ENCODE assay signal across 1 cellular context in the genomic region with DNA sequence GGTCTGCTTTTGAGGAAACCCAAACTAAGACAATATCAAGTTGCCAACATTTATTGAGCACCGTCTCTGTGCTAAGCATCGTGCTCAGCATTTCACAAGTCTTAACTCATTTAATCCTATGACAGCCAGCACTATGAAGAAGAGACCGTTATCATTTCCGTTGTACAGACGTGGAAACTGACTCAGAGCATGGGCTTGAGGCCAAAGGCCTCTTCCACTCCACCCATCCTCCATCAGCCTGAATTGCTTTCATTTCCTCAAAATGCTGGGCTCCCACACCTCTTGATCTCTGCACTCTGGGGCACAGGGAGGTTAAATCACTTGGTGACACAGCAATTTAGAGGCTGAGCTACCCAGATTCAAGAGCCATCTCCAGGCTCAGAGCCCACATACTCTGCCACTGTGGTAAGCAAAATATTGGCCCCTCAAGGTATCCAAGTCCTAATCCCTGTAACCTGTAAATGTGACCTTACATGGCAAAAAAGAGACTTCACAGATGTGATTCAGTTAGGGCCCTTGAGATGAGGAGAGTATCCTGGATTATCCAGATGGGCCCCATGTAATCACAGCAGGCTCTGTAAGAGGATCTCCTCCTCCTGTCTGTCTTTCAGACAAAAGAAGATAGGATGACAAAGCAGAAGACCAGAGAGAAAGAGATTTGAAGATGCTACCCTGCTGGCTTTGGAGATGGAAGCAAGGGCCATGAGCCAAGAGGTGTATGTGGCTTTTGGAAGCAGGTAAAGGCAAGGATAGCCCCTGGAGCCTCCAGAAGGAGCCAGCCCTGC.
TF ChIP-seq lines count a peak whose summit lies in the region.

No MANE protein-coding gene starts in this region.

TF ChIP-seq in HepG2, 621 proteins besides CTCF, POLR2A, EP300 and RAD21 (continued from another document and continues in another):
- TF ChIP-seq, protein P1, sequence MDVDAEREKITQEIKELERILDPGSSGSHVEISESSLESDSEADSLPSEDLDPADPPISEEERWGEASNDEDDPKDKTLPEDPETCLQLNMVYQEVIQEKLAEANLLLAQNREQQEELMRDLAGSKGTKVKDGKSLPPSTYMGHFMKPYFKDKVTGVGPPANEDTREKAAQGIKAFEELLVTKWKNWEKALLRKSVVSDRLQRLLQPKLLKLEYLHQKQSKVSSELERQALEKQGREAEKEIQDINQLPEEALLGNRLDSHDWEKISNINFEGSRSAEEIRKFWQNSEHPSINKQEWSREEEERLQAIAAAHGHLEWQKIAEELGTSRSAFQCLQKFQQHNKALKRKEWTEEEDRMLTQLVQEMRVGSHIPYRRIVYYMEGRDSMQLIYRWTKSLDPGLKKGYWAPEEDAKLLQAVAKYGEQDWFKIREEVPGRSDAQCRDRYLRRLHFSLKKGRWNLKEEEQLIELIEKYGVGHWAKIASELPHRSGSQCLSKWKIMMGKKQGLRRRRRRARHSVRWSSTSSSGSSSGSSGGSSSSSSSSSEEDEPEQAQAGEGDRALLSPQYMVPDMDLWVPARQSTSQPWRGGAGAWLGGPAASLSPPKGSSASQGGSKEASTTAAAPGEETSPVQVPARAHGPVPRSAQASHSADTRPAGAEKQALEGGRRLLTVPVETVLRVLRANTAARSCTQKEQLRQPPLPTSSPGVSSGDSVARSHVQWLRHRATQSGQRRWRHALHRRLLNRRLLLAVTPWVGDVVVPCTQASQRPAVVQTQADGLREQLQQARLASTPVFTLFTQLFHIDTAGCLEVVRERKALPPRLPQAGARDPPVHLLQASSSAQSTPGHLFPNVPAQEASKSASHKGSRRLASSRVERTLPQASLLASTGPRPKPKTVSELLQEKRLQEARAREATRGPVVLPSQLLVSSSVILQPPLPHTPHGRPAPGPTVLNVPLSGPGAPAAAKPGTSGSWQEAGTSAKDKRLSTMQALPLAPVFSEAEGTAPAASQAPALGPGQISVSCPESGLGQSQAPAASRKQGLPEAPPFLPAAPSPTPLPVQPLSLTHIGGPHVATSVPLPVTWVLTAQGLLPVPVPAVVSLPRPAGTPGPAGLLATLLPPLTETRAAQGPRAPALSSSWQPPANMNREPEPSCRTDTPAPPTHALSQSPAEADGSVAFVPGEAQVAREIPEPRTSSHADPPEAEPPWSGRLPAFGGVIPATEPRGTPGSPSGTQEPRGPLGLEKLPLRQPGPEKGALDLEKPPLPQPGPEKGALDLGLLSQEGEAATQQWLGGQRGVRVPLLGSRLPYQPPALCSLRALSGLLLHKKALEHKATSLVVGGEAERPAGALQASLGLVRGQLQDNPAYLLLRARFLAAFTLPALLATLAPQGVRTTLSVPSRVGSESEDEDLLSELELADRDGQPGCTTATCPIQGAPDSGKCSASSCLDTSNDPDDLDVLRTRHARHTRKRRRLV (CRISPR knock-in tag; IDR thresholded peaks at IDR 0.05): no peak
- TF ChIP-seq, protein P2, sequence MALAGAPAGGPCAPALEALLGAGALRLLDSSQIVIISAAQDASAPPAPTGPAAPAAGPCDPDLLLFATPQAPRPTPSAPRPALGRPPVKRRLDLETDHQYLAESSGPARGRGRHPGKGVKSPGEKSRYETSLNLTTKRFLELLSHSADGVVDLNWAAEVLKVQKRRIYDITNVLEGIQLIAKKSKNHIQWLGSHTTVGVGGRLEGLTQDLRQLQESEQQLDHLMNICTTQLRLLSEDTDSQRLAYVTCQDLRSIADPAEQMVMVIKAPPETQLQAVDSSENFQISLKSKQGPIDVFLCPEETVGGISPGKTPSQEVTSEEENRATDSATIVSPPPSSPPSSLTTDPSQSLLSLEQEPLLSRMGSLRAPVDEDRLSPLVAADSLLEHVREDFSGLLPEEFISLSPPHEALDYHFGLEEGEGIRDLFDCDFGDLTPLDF (CRISPR knock-in tag; IDR thresholded peaks at IDR 0.05): no peak
- TF ChIP-seq ZNF430 (CRISPR knock-in tag; IDR thresholded peaks at IDR 0.05): peak; percentile 72; the same call in 1 of the 2 replicates
- TF ChIP-seq FOXP4 (CRISPR knock-in tag; IDR thresholded peaks at IDR 0.05): peak; percentile 34
- TF ChIP-seq TP53 (CRISPR knock-in tag; conservative IDR thresholded peaks at IDR 0.05): no peak
- TF ChIP-seq E2F5 (CRISPR knock-in tag; conservative IDR thresholded peaks at IDR 0.05): no peak
- TF ChIP-seq ZNF282 (IDR thresholded peaks at IDR 0.05; ENCODE audit: partially characterized antibody): no peak
- TF ChIP-seq, protein P3, sequence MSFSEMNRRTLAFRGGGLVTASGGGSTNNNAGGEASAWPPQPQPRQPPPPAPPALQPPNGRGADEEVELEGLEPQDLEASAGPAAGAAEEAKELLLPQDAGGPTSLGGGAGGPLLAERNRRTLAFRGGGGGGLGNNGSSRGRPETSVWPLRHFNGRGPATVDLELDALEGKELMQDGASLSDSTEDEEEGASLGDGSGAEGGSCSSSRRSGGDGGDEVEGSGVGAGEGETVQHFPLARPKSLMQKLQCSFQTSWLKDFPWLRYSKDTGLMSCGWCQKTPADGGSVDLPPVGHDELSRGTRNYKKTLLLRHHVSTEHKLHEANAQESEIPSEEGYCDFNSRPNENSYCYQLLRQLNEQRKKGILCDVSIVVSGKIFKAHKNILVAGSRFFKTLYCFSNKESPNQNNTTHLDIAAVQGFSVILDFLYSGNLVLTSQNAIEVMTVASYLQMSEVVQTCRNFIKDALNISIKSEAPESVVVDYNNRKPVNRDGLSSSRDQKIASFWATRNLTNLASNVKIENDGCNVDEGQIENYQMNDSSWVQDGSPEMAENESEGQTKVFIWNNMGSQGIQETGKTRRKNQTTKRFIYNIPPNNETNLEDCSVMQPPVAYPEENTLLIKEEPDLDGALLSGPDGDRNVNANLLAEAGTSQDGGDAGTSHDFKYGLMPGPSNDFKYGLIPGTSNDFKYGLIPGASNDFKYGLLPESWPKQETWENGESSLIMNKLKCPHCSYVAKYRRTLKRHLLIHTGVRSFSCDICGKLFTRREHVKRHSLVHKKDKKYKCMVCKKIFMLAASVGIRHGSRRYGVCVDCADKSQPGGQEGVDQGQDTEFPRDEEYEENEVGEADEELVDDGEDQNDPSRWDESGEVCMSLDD (CRISPR knock-in tag; IDR thresholded peaks at IDR 0.05; ENCODE audit: borderline replicate concordance): 0 out of 2 replicates have a peak, but pooled peaks have one; percentile 24
- no peak for TF ChIP-seq ZSCAN12 (CRISPR knock-in tag; IDR thresholded peaks at IDR 0.05)
- TF ChIP-seq HMGA1 (CRISPR knock-in tag; conservative IDR thresholded peaks at IDR 0.05): no peak
- TF ChIP-seq HCFC1 (IDR thresholded peaks at IDR 0.05; ENCODE audit: low read depth, low read length): no peak
- TF ChIP-seq, protein P4, sequence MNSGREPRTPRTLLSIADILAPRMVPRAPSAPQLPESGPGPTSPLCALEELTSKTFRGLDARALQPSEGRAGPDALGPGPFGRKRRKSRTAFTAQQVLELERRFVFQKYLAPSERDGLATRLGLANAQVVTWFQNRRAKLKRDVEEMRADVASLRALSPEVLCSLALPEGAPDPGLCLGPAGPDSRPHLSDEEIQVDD (CRISPR knock-in tag; IDR thresholded peaks at IDR 0.05; ENCODE audit: borderline replicate concordance): no peak
- no peak for TF ChIP-seq ONECUT2 (CRISPR knock-in tag; IDR thresholded peaks at IDR 0.05)
- TF ChIP-seq SMC3 (IDR thresholded peaks at IDR 0.05; ENCODE audit: low read length): no peak
- no peak for TF ChIP-seq ZNF30 (CRISPR knock-in tag; IDR thresholded peaks at IDR 0.05)
- no peak for TF ChIP-seq DBP (CRISPR knock-in tag; IDR thresholded peaks at IDR 0.05; ENCODE audit: not compliant biosample characterization)
- no peak for TF ChIP-seq ZSCAN29 (CRISPR knock-in tag; conservative IDR thresholded peaks at IDR 0.05)
- TF ChIP-seq, protein P5, sequence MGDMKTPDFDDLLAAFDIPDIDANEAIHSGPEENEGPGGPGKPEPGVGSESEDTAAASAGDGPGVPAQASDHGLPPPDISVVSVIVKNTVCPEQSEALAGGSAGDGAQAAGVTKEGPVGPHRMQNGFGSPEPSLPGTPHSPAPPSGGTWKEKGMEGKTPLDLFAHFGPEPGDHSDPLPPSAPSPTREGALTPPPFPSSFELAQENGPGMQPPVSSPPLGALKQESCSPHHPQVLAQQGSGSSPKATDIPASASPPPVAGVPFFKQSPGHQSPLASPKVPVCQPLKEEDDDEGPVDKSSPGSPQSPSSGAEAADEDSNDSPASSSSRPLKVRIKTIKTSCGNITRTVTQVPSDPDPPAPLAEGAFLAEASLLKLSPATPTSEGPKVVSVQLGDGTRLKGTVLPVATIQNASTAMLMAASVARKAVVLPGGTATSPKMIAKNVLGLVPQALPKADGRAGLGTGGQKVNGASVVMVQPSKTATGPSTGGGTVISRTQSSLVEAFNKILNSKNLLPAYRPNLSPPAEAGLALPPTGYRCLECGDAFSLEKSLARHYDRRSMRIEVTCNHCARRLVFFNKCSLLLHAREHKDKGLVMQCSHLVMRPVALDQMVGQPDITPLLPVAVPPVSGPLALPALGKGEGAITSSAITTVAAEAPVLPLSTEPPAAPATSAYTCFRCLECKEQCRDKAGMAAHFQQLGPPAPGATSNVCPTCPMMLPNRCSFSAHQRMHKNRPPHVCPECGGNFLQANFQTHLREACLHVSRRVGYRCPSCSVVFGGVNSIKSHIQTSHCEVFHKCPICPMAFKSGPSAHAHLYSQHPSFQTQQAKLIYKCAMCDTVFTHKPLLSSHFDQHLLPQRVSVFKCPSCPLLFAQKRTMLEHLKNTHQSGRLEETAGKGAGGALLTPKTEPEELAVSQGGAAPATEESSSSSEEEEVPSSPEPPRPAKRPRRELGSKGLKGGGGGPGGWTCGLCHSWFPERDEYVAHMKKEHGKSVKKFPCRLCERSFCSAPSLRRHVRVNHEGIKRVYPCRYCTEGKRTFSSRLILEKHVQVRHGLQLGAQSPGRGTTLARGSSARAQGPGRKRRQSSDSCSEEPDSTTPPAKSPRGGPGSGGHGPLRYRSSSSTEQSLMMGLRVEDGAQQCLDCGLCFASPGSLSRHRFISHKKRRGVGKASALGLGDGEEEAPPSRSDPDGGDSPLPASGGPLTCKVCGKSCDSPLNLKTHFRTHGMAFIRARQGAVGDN (CRISPR knock-in tag; IDR thresholded peaks at IDR 0.05): no peak
- TF ChIP-seq CEBPB (IDR thresholded peaks at IDR 0.05; ENCODE audit: borderline replicate concordance, low read depth, low read length): no peak
- no peak for TF ChIP-seq YY1 (IDR thresholded peaks at IDR 0.05; ENCODE audit: insufficient read depth, insufficient replicate concordance, low read depth, low read length)
- no peak for TF ChIP-seq ZBTB42 (CRISPR knock-in tag; IDR thresholded peaks at IDR 0.05)
- TF ChIP-seq ZSCAN9 (CRISPR knock-in tag; IDR thresholded peaks at IDR 0.05; ENCODE audit: borderline replicate concordance): no peak
